Comparison of ENCODE assay signal across 8 cellular contexts in genomic region chr15:30992073-30992363, GRCh38. TPM values are rescaled to one million over a fixed set of nuclear protein-coding genes. Genes with fewer than 3 reads are reported as not detected.
DNase-seq lines count a peak whose midpoint lies in the region; ATAC-seq and TF ChIP-seq lines count a peak whose summit lies in the region.

No MANE protein-coding gene starts in this region.

- ATAC-seq in HG02763 (IDR thresholded peaks at IDR 0.05; ENCODE audit: unreplicated experiment), result no peak

- H3T11ph ChIP-seq in H9 (ENCODE audit: low read length), result no peak overlapping the region

- peaks cover 19% of the 10 kb centered on the region in 2 experiments for H3K4me1 Mint-ChIP-seq in H9
- peaks cover 15% of the 10 kb centered on the region for H3K4me1 Mint-ChIP-seq in activated naive CD8-positive, alpha-beta T cell treated with anti-CD3 and anti-CD28 coated beads for 36 hours

- H3K27ac Mint-ChIP-seq in H9, result peak overlapping the region; percentile 27 to 82 (median 42); a peak in 2 of 7 replicates
- H3K27ac Mint-ChIP-seq in activated naive CD8-positive, alpha-beta T cell treated with anti-CD3 and anti-CD28 coated beads for 36 hours, result peak overlapping the region; percentile 72

- H3K23me2 ChIP-seq in H9 (ENCODE audit: insufficient read length, low read depth, low read length, poor library complexity, severe bottlenecking), result peaks cover 10% of the 10 kb centered on the region

- H3K18ac ChIP-seq in H9 (ENCODE audit: insufficient read length, low read depth, low read length), result peak overlapping the region; percentile 52

- H2AK5ac ChIP-seq in H9 (ENCODE audit: insufficient read length, low read length), result no peak overlapping the region

- H3K4me3 ChIP-seq in A673 (ENCODE audit: low read depth, low read length, poor library complexity, severe bottlenecking) (peak overlapping the region; percentile 94), iPS-20b (ENCODE audit: low read length) (peak overlapping the region; percentile 78), subcutaneous abdominal adipose tissue (ENCODE audit: low read depth in 1 of 5, low read length in 5 of 5) (peak overlapping the region; percentile 63 to 95 (median 94))

- H4K91ac ChIP-seq in H9 (ENCODE audit: insufficient read length, low read depth, low read length), result no peak overlapping the region

- no peak overlapping the region for H2BK20ac ChIP-seq in H9 (ENCODE audit: low read depth, low read length, poor library complexity, severe bottlenecking)

- H3K27ac ChIP-seq in A673 (ENCODE audit: low read depth, low read length, poor library complexity, severe bottlenecking) (peak overlapping the region; percentile 89), H9 (ENCODE audit: insufficient read length, low read depth, low read length) (no peak overlapping the region), iPS-20b (ENCODE audit: low read length) (no peak overlapping the region), subcutaneous abdominal adipose tissue (ENCODE audit: low read depth, low read length) (peak overlapping the region; percentile 94)

- H3K27me3 Mint-ChIP-seq in H9 (ENCODE audit: low read depth), result no peaks in the 10 kb centered on the region
- no peaks in the 10 kb centered on the region for H3K27me3 Mint-ChIP-seq in activated naive CD8-positive, alpha-beta T cell treated with anti-CD3 and anti-CD28 coated beads for 36 hours

- no peak overlapping the region for H4K8ac ChIP-seq in H9 (replicated peaks; ENCODE audit: insufficient read length, low read depth, low read length)

- CTCF ChIA-PET in A673 (lab: Charles Lee), result interaction anchor here (1.1 kb wide), 1 partner anchor 137 kb away, joined by 3 read pairs; no protein-coding TSS in a partner anchor

- no TSS peak for BruUV-seq in A673 (replicated peaks; lab: Mats Ljungman, UMichigan)

- peaks cover 4% of the 10 kb centered on the region; the same call in 1 of the 2 replicates for H3K79me2 ChIP-seq in H9 (ENCODE audit: insufficient read depth, low read length)

- H3K9me3 Mint-ChIP-seq in H9, result no peaks in the 10 kb centered on the region
- H3K9me3 Mint-ChIP-seq in activated naive CD8-positive, alpha-beta T cell treated with anti-CD3 and anti-CD28 coated beads for 36 hours, result no peaks in the 10 kb centered on the region

- H3K9ac ChIP-seq in H9 (ENCODE audit: extremely low read depth, insufficient read length, low read length), result peak overlapping the region; percentile 73
- peak overlapping the region; percentile 80; the same call in 1 of the 2 replicates for H3K9ac ChIP-seq in iPS-20b (ENCODE audit: low read depth, low read length)
- peak overlapping the region; percentile 68 to 96 (median 91) for H3K9ac ChIP-seq in subcutaneous abdominal adipose tissue (ENCODE audit: low read length in 5 of 5)

- H4K20me1 ChIP-seq in H9 (ENCODE audit: control insufficient read depth, insufficient read depth, insufficient read length), result no peaks in the 10 kb centered on the region

- intact Hi-C loops in A673 (cut with micrococcal nuclease; ENCODE audit: unreplicated experiment), result loop anchor here (5.0 kb wide), 2 partner anchors 40 to 90 kb away; partner anchors contain the start of gene FAN1

- no peak overlapping the region for H2BK5ac ChIP-seq in H9 (ENCODE audit: insufficient read length, low read length)

- H3K14ac ChIP-seq in H9 (ENCODE audit: insufficient read depth, low read length), result no peak overlapping the region; the same call in 1 of the 2 replicates

- no peaks in the 10 kb centered on the region for H3K79me1 ChIP-seq in H9 (ENCODE audit: insufficient read depth, low read depth, low read length, poor library complexity, severe bottlenecking)

- H3K9me3 ChIP-seq in A673 (ENCODE audit: low read depth, low read length, poor library complexity, severe bottlenecking), result no peaks in the 10 kb centered on the region
- no peaks in the 10 kb centered on the region for H3K9me3 ChIP-seq in H9 (ENCODE audit: control insufficient read depth, low read depth, low read length)
- H3K9me3 ChIP-seq in iPS-20b (ENCODE audit: insufficient read depth, low read depth, low read length), result no peaks in the 10 kb centered on the region
- H3K9me3 ChIP-seq in subcutaneous abdominal adipose tissue (ENCODE audit: control insufficient read depth in 5 of 5, low read length in 5 of 5), result no peaks in the 10 kb centered on the region

- H2BK15ac ChIP-seq in H9 (ENCODE audit: low read depth, low read length), result no peak overlapping the region

- WGBS in H9 (ENCODE audit: extremely low coverage, insufficient read length, low lambda C conversion rate), result no CpG with 5 or more reads among the region's 10 CpGs

- no peak overlapping the region for H3K23ac ChIP-seq in H9 (ENCODE audit: insufficient read length, low read depth, low read length)

- no peaks in the 10 kb centered on the region; a peak in 2 of 7 replicates for H3K36me3 Mint-ChIP-seq in H9 (ENCODE audit: insufficient read depth in 1 of 3, low read depth in 3 of 3)
- H3K36me3 Mint-ChIP-seq in activated naive CD8-positive, alpha-beta T cell treated with anti-CD3 and anti-CD28 coated beads for 36 hours, result peaks cover 4% of the 10 kb centered on the region

- no peak overlapping the region for H2AFZ ChIP-seq in H9 (ENCODE audit: low read length)

- DNase-seq in A673 (ENCODE audit: low spot score) (no peak), H9 (no peak), activated gamma-delta T cell treated with Interleukin-2 at 50 U/mL for 16 hours (no peak), T1000 (lab: John Stamatoyannopoulos, UW) (no peak)
- no peak for DNase-seq in activated naive CD8-positive, alpha-beta T cell treated with anti-CD3 and anti-CD28 coated beads for 36 hours

- no peak overlapping the region for H2BK120ac ChIP-seq in H9 (ENCODE audit: low read depth, low read length, poor library complexity, severe bottlenecking)

- H3K27me3 ChIP-seq in A673 (replicated peaks; ENCODE audit: insufficient read depth, low read depth, low read length, poor library complexity) (no peaks in the 10 kb centered on the region), H9 (ENCODE audit: insufficient read depth, low read length) (no peaks in the 10 kb centered on the region), iPS-20b (ENCODE audit: insufficient read depth, low read length) (no peaks in the 10 kb centered on the region), subcutaneous abdominal adipose tissue (ENCODE audit: control insufficient read depth in 5 of 5, insufficient read depth in 4 of 5, low read length in 5 of 5) (no peaks in the 10 kb centered on the region)

- POLR2A ChIA-PET in A673 (lab: Charles Lee; ENCODE audit: low non-redundant PET), result no interaction called here

- H3K4me1 ChIP-seq in A673 (ENCODE audit: insufficient read depth, low read length, poor library complexity, severe bottlenecking), result peaks cover 7% of the 10 kb centered on the region
- H3K4me1 ChIP-seq in H9 (ENCODE audit: insufficient read depth, low read length), result no peaks in the 10 kb centered on the region; the same call in 1 of the 2 replicates
- peaks cover 5% of the 10 kb centered on the region; the same call in 1 of the 2 replicates for H3K4me1 ChIP-seq in iPS-20b (ENCODE audit: insufficient read depth, low read length)
- H3K4me1 ChIP-seq in subcutaneous abdominal adipose tissue (ENCODE audit: control insufficient read depth in 5 of 5, insufficient read depth in 5 of 5, low read length in 5 of 5), result peaks cover 7 to 35% (median 33%) of the 10 kb centered on the region in 5 donors

- peak overlapping the region; percentile 58 for H3K4me2 ChIP-seq in H9 (ENCODE audit: insufficient read depth, insufficient read length, low read length)

- peak overlapping the region; percentile 80 to 83 for H3K4me3 Mint-ChIP-seq in H9
- H3K4me3 Mint-ChIP-seq in activated naive CD8-positive, alpha-beta T cell treated with anti-CD3 and anti-CD28 coated beads for 36 hours, result peak overlapping the region; percentile 85

- no peak overlapping the region for H2BK12ac ChIP-seq in H9 (ENCODE audit: insufficient read length, low read depth, low read length)

- no peaks in the 10 kb centered on the region for H3K36me3 ChIP-seq in A673 (ENCODE audit: insufficient read depth, low read length, poor library complexity, severe bottlenecking)
- peaks cover 1% of the 10 kb centered on the region; the same call in 1 of the 2 replicates for H3K36me3 ChIP-seq in iPS-20b (ENCODE audit: insufficient read depth, low read depth, low read length)
- peaks cover 0 to 2% (median 0%) of the 10 kb centered on the region in 5 donors for H3K36me3 ChIP-seq in subcutaneous abdominal adipose tissue (ENCODE audit: control insufficient read depth in 5 of 5, insufficient read depth in 5 of 5, low read length in 5 of 5)

- no peak overlapping the region for H3K56ac ChIP-seq in H9 (ENCODE audit: insufficient read length, low read depth, low read length)

- no peak overlapping the region for H4K5ac ChIP-seq in H9 (ENCODE audit: insufficient read length, low read depth, low read length)

- H3K4ac ChIP-seq in H9 (ENCODE audit: low read depth, low read length), result no peak overlapping the region

- TF ChIP-seq CTCF in A673 (conservative IDR thresholded peaks at IDR 0.05; ENCODE audit: low read depth, low read length) (no peak), H9 (conservative IDR thresholded peaks at IDR 0.05) (no peak)

RNA-seq across cellular contexts. Expression of gene MTMR10, which starts 0.6 kb away (rescaled TPM):
- 15.8 and 16.0 TPM in 2 replicates for total RNA-seq in A673 (2021)
- 20.4 and 23.2 TPM in 2 replicates for total RNA-seq in H9 (2021)
- total RNA-seq in activated naive CD8-positive, alpha-beta T cell treated with anti-CD3 and anti-CD28 coated beads for 36 hours, result 10 to 100 TPM; 13.6 to 15.6 TPM

Comparison
In these comparisons a context has a peak if more than half of its experiments do, and no peak if none do; other contexts are left out.
1. H3K27ac ChIP-seq: peak in A673 (single experiment) and subcutaneous abdominal adipose tissue (single experiment); none in H9 (single experiment) and iPS-20b (single experiment).
2. Peak in every context shown above with its lines, with median percentiles within 50 percentile points of each other: H3K4me3 ChIP-seq and H3K9ac ChIP-seq.